Comparison of ENCODE assay signal across 1 cellular context in the genomic region with DNA sequence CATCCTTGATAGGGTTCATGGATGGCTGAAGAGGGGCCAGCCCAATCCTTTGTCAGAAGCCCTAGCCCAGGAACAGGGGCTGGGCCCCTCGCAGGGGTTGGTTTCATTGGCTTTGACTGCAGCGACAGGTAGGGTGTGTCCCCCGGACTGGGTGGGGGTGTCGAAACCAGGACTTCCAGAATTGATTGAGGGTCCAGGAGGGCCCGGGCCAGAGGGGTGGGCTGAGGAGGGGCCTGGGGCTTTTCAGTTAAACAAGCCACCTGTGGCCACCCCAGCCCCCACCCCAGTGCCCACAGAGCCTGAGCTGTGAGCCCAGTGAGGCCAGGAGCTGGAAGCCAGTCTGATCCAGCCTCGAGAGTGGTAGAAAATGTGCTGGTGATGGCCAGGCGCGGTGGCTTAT.
TF ChIP-seq lines count a peak whose summit lies in the region.

No MANE protein-coding gene starts in this region.

TF ChIP-seq in HEK293, 187 proteins besides CTCF, POLR2A, EP300 and RAD21 (continued from another document):
- TF ChIP-seq, protein P1, sequence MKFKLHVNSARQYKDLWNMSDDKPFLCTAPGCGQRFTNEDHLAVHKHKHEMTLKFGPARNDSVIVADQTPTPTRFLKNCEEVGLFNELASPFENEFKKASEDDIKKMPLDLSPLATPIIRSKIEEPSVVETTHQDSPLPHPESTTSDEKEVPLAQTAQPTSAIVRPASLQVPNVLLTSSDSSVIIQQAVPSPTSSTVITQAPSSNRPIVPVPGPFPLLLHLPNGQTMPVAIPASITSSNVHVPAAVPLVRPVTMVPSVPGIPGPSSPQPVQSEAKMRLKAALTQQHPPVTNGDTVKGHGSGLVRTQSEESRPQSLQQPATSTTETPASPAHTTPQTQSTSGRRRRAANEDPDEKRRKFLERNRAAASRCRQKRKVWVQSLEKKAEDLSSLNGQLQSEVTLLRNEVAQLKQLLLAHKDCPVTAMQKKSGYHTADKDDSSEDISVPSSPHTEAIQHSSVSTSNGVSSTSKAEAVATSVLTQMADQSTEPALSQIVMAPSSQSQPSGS (tag by site-specific recombination; IDR thresholded peaks at IDR 0.05; ENCODE audit: low read depth) = no peak
